ENCODE assay signal across 17 cellular contexts in the genomic region with DNA sequence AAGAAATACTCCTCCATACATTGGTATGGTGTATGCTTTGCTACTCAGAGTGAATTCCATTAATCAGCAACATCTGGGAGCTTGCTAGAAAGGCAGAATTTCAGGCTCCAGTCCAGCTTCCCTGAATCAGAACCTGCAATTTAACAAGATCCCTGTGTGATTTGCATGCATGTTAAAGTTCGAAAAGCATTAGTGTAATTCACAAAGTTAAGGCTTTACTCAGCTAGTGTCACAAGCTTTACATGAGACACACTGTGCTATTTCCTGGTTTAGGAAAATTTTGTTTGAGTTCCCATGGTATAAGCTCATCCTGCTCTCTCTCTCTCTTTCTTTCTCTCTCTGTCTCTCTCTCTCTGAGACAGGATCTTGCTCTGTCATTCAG. TPM values are rescaled to one million over a fixed set of nuclear protein-coding genes. Genes with fewer than 3 reads are reported as not detected.
"Had no signal": no experiment of that assay in that cellular context is flagged by ENCODE, and none has a peak within 500 bp of the region (broad histone marks: within the 10 kb centered on the region; RNA-seq: fewer than 3 reads in every experiment).

No MANE protein-coding gene starts in this region.

- H3K4me1 Mint-ChIP-seq: activated T-helper 17 cell treated with anti-CD3 and anti-CD28 coated beads, Interleukin-2, amount 50 U/mL, for 72 hours; naive thymus-derived CD4-positive, alpha-beta T cell; stimulated activated effector memory CD8-positive, alpha-beta T cell treated with anti-CD3 and anti-CD28 coated beads, Interleukin-12 subunit alpha, Interleukin-12 subunit beta, amount 100 ng/mL, for 72 hours had no signal

- H3K79me2 ChIP-seq: hepatocyte, parathyroid adenoma had no signal

- H3K36me3 Mint-ChIP-seq: naive thymus-derived CD4-positive, alpha-beta T cell; stimulated activated effector memory CD8-positive, alpha-beta T cell treated with anti-CD3 and anti-CD28 coated beads, Interleukin-12 subunit alpha, Interleukin-12 subunit beta, amount 100 ng/mL, for 72 hours had no signal

- H3K27ac Mint-ChIP-seq: activated T-helper 17 cell treated with anti-CD3 and anti-CD28 coated beads, Interleukin-2, amount 50 U/mL, for 72 hours; endodermal cell; naive thymus-derived CD4-positive, alpha-beta T cell; stimulated activated effector memory CD8-positive, alpha-beta T cell treated with anti-CD3 and anti-CD28 coated beads, Interleukin-12 subunit alpha, Interleukin-12 subunit beta, amount 100 ng/mL, for 72 hours had no signal

- H3K9me3 ChIP-seq: left lung had no signal

- H3K4me1 ChIP-seq: left lung, parathyroid adenoma had no signal

- H2AFZ ChIP-seq: hepatocyte, parathyroid adenoma had no signal

- DNase-seq: activated CD4-positive, alpha-beta T cell treated with anti-CD3 and anti-CD28 coated beads, Interleukin-2, amount 50 U/mL, for 1 hour; activated naive CD4-positive, alpha-beta T cell treated with Interleukin-2 at 50 U/mL for 16 hours; dorsolateral prefrontal cortex; endodermal cell; islet precursor cell; left lung; mammary epithelial cell; naive thymus-derived CD4-positive, alpha-beta T cell; stimulated activated CD4-positive, alpha-beta T cell treated with anti-CD3 and anti-CD28 coated beads, Interleukin-12 subunit alpha, Interleukin-12 subunit beta, amount 100 ng/mL, for 4 hours had no signal

- H3K36me3 ChIP-seq: left lung had no signal

- H3K4me3 Mint-ChIP-seq: activated T-helper 17 cell treated with anti-CD3 and anti-CD28 coated beads, Interleukin-2, amount 50 U/mL, for 72 hours; endodermal cell; naive thymus-derived CD4-positive, alpha-beta T cell; stimulated activated effector memory CD8-positive, alpha-beta T cell treated with anti-CD3 and anti-CD28 coated beads, Interleukin-12 subunit alpha, Interleukin-12 subunit beta, amount 100 ng/mL, for 72 hours had no signal

- H3K4me2 ChIP-seq: hepatocyte had no signal

- H3K27ac ChIP-seq: dorsolateral prefrontal cortex, hepatocyte, left lung, parathyroid adenoma had no signal

- ATAC-seq: activated CD4-positive, CD25-positive, alpha-beta regulatory T cell treated with anti-CD3 and anti-CD28 coated beads, Interleukin-2, amount 50 U/mL, for 24 hours; activated T-helper 17 cell treated with anti-CD3 and anti-CD28 coated beads, Interleukin-2, amount 50 U/mL, for 72 hours; left lung; naive thymus-derived CD4-positive, alpha-beta T cell; stimulated activated effector memory CD8-positive, alpha-beta T cell treated with anti-CD3 and anti-CD28 coated beads, Interleukin-12 subunit alpha, Interleukin-12 subunit beta, amount 100 ng/mL, for 72 hours had no signal

- H3K27me3 ChIP-seq: dorsolateral prefrontal cortex, hepatocyte, left lung had no signal

- H3K4me3 ChIP-seq: dorsolateral prefrontal cortex, hepatocyte, left lung had no signal

- H3K9ac ChIP-seq: parathyroid adenoma had no signal

RNA-seq across cellular contexts. Expression of gene HEPHL1, which starts 37.0 kb away (rescaled TPM):
- total RNA-seq: activated T-helper 17 cell treated with anti-CD3 and anti-CD28 coated beads, Interleukin-2, amount 50 U/mL, for 72 hours; endodermal cell; glomerular endothelial cell; left lung; mononuclear cell; naive thymus-derived CD4-positive, alpha-beta T cell; ureter had no signal
- polyA plus RNA-seq: naive thymus-derived CD4-positive, alpha-beta T cell had no signal
